In the genomic region with DNA sequence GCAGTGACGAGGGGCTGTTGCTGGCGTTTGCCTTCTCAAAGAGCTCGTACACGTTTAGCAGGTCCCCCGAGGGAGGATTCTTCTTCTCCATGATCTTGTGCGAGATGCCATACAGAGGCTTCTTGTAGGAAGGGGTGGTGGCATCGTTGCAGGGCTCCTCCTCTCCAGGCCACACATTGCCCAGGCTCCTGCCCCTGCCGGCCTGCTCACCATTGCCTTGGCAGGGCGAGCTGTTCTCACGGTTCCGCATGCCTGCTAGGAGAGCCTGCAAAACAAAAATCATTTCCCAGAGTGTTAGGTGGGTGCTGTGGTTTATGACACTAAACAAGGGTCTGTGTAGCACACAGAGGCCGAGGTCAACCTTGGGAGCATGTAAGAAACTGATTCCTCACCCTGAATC, we compare ENCODE assay signal across 1 cellular context.
TF ChIP-seq lines count a peak whose summit lies in the region.

No MANE protein-coding gene starts in this region.

TF ChIP-seq in WTC11, 78 proteins besides CTCF, POLR2A, EP300 and RAD21 (continued from another document):
- TF ChIP-seq ZBTB43 (CRISPR knock-in tag; IDR thresholded peaks at IDR 0.05) (no peak), ETV6 (CRISPR knock-in tag; IDR thresholded peaks at IDR 0.05) (no peak), ZNF121 (CRISPR knock-in tag; IDR thresholded peaks at IDR 0.05) (no peak), ZNF263 (CRISPR knock-in tag; IDR thresholded peaks at IDR 0.05; ENCODE audit: low read depth) (no peak), PREB (CRISPR knock-in tag; IDR thresholded peaks at IDR 0.05; ENCODE audit: borderline replicate concordance) (no peak)
